In genomic region chr5:167280111-167280510, GRCh38 we compare ENCODE assay signal across 23 cellular contexts.
DNase-seq lines count a peak whose midpoint lies in the region; ATAC-seq, FAIRE-seq and TF ChIP-seq lines count a peak whose summit lies in the region.
"Had no signal": no experiment of that assay in that cellular context is flagged by ENCODE, and none has a peak within 500 bp of the region (broad histone marks: within the 10 kb centered on the region; RNA-seq: fewer than 3 reads in every experiment).

No MANE protein-coding gene starts in this region.

- intact Hi-C loops in CD8-positive, alpha-beta T cell (cut with DNase I, micrococcal nuclease), result no loop called here

- no peaks in the 10 kb centered on the region for H3K4me1 Mint-ChIP-seq in CD8-positive, alpha-beta T cell (ENCODE audit: low read depth)
- H3K4me1 Mint-ChIP-seq: B cell; CD4-positive, CD25-positive, alpha-beta regulatory T cell; CD8-positive, alpha-beta memory T cell had no signal

- FAIRE-seq in bronchial epithelial cell (lab: Jason Lieb, UNC), result peak; percentile 81
- FAIRE-seq: GM12891, GM18507, H54 had no signal

- no peaks in the 10 kb centered on the region for H3K36me3 Mint-ChIP-seq in CD8-positive, alpha-beta T cell
- H3K36me3 Mint-ChIP-seq: CD4-positive, CD25-positive, alpha-beta regulatory T cell; CD8-positive, alpha-beta memory T cell had no signal

- H3K4me1 ChIP-seq in CD8-positive, alpha-beta T cell (ENCODE audit: insufficient read depth, low read length), result no peaks in the 10 kb centered on the region
- H3K4me1 ChIP-seq: BLaER1 had no signal

- H3K27ac ChIP-seq in caudate nucleus (ENCODE audit: low read depth, low read length), result no peak overlapping the region
- H3K27ac ChIP-seq in CD8-positive, alpha-beta T cell (ENCODE audit: low read depth, low read length), result no peak overlapping the region
- H3K27ac ChIP-seq: BLaER1, C4-2B had no signal

- TF ChIP-seq CTCF in bronchial epithelial cell (IDR thresholded peaks at IDR 0.05; ENCODE audit: insufficient read depth, low read length, severe bottlenecking), result no peak
- TF ChIP-seq CTCF in CD8-positive, alpha-beta T cell (IDR thresholded peaks at IDR 0.05), result no peak

- peak; percentile 18 for DNase-seq in EH (ENCODE audit: low read depth)
- peak; percentile 43 for DNase-seq in M059J (ENCODE audit: low read depth)
- DNase-seq in bronchial epithelial cell (ENCODE audit: low read depth), result no peak
- no peak for DNase-seq in anterior cingulate cortex (lab: John Stamatoyannopoulos, UW)
- DNase-seq in caudate nucleus (lab: John Stamatoyannopoulos, UW), result no peak
- no peak for DNase-seq in CD8-positive, alpha-beta T cell
- DNase-seq: Calu3; CD4-positive, CD25-positive, alpha-beta regulatory T cell; CD8-positive, alpha-beta memory T cell; COR-L47; DMS53; DMS79 treated with DMSO at 0.1 percent for 48 hours; EL; GDM1; GOT3; HCEC 1CT had no signal

- CTCF ChIA-PET in CD8-positive, alpha-beta T cell (lab: Charles Lee), result no interaction called here

- H3K27ac Mint-ChIP-seq in CD8-positive, alpha-beta T cell, result no peak overlapping the region
- H3K27ac Mint-ChIP-seq: B cell; CD4-positive, CD25-positive, alpha-beta regulatory T cell; CD8-positive, alpha-beta memory T cell had no signal

- no peaks in the 10 kb centered on the region for H3K36me3 ChIP-seq in bronchial epithelial cell (ENCODE audit: control insufficient read depth, insufficient read depth, low read length)
- no peaks in the 10 kb centered on the region for H3K36me3 ChIP-seq in CD8-positive, alpha-beta T cell (ENCODE audit: insufficient read depth, low read length)
- H3K36me3 ChIP-seq: BLaER1 had no signal

- H3K4me3 ChIP-seq in bronchial epithelial cell (ENCODE audit: low read depth, low read length), result no peak overlapping the region
- no peak overlapping the region for H3K4me3 ChIP-seq in CD8-positive, alpha-beta T cell (ENCODE audit: low read depth, low read length)
- H3K4me3 ChIP-seq: BLaER1 had no signal

- no peaks in the 10 kb centered on the region for H3K27me3 Mint-ChIP-seq in CD8-positive, alpha-beta T cell (ENCODE audit: low read depth)
- H3K27me3 Mint-ChIP-seq: B cell; CD4-positive, CD25-positive, alpha-beta regulatory T cell; CD8-positive, alpha-beta memory T cell had no signal

- H3K9me3 ChIP-seq in CD8-positive, alpha-beta T cell (ENCODE audit: low read length), result no peaks in the 10 kb centered on the region

- POLR2A ChIA-PET in CD8-positive, alpha-beta T cell (lab: Charles Lee), result interaction anchor here (0.7 kb wide), 1 partner anchor 72 kb away, joined by 6 read pairs; no protein-coding TSS in a partner anchor

- no peak overlapping the region for H3K4me3 Mint-ChIP-seq in CD8-positive, alpha-beta T cell
- H3K4me3 Mint-ChIP-seq: B cell; CD4-positive, CD25-positive, alpha-beta regulatory T cell; CD8-positive, alpha-beta memory T cell had no signal

- no peak for ATAC-seq in GM18873 (IDR thresholded peaks at IDR 0.05; ENCODE audit: low FRiP score, unreplicated experiment)
- no peak for ATAC-seq in CD8-positive, alpha-beta T cell

- H3K9me3 Mint-ChIP-seq in CD8-positive, alpha-beta T cell, result peaks cover 4% of the 10 kb centered on the region

- H3K27me3 ChIP-seq in bronchial epithelial cell (ENCODE audit: control insufficient read depth, insufficient read depth, low read length), result no peaks in the 10 kb centered on the region
- H3K27me3 ChIP-seq in CD8-positive, alpha-beta T cell (ENCODE audit: insufficient read depth, low read length), result no peaks in the 10 kb centered on the region
- H3K27me3 ChIP-seq: BLaER1 had no signal

Comparison
In these comparisons a context has a peak if more than half of its experiments do, and no peak if none do; other contexts are left out.
1. DNase-seq: peak in EH (single experiment) and M059J (single experiment); none in bronchial epithelial cell (single experiment), anterior cingulate cortex (0 of 58), caudate nucleus (0 of 61) and CD8-positive, alpha-beta T cell (0 of 7).